8 cellular contexts compared by ENCODE assay signal in genomic region chr12:65168606-65169310, GRCh38.
DNase-seq lines count a peak whose midpoint lies in the region; ATAC-seq and TF ChIP-seq lines count a peak whose summit lies in the region.

No MANE protein-coding gene starts in this region.

- CTCF ChIA-PET in activated naive CD4-positive, alpha-beta T cell treated with anti-CD3 and anti-CD28 coated beads, Interleukin-2, amount 10 ng/mL, durations not matched to agents 7 days and 5 days (lab: Charles Lee), result interaction anchor here (0.6 to 2.2 kb wide), 8 partner anchors 10 to 610 kb away, joined by 3 to 6 read pairs (median 4); no protein-coding TSS in a partner anchor

- peaks cover 28% of the 10 kb centered on the region for H3K36me3 Mint-ChIP-seq in activated naive CD4-positive, alpha-beta T cell treated with anti-CD3 and anti-CD28 coated beads, Interleukin-2, amount 10 ng/mL, durations not matched to agents 7 days and 5 days
- H3K36me3 Mint-ChIP-seq in effector memory CD8-positive, alpha-beta T cell (ENCODE audit: insufficient read depth), result peaks cover 23% of the 10 kb centered on the region

- H3K9me3 Mint-ChIP-seq in activated naive CD4-positive, alpha-beta T cell treated with anti-CD3 and anti-CD28 coated beads, Interleukin-2, amount 10 ng/mL, durations not matched to agents 7 days and 5 days, result no peaks in the 10 kb centered on the region
- no peaks in the 10 kb centered on the region for H3K9me3 Mint-ChIP-seq in effector memory CD8-positive, alpha-beta T cell

- H3K27me3 Mint-ChIP-seq in activated naive CD4-positive, alpha-beta T cell treated with anti-CD3 and anti-CD28 coated beads, Interleukin-2, amount 10 ng/mL, durations not matched to agents 7 days and 5 days, result peaks cover 3% of the 10 kb centered on the region
- peaks cover 0 to 8% of the 10 kb centered on the region in 2 donors for H3K27me3 Mint-ChIP-seq in effector memory CD8-positive, alpha-beta T cell

- no peaks in the 10 kb centered on the region for H3K27me3 ChIP-seq in NT2/D1 (ENCODE audit: insufficient read depth, insufficient read length)
- no peaks in the 10 kb centered on the region for H3K27me3 ChIP-seq in neutrophil

- H3K4me1 Mint-ChIP-seq in activated naive CD4-positive, alpha-beta T cell treated with anti-CD3 and anti-CD28 coated beads, Interleukin-2, amount 10 ng/mL, durations not matched to agents 7 days and 5 days, result peaks cover 36% of the 10 kb centered on the region
- H3K4me1 Mint-ChIP-seq in effector memory CD8-positive, alpha-beta T cell (ENCODE audit: low read depth in 2 of 2), result peaks cover 25 to 27% of the 10 kb centered on the region in 2 donors

- H3K9me3 ChIP-seq in NT2/D1 (ENCODE audit: insufficient read depth, low read length) (no peaks in the 10 kb centered on the region), neutrophil (no peaks in the 10 kb centered on the region)

- H3K4me3 ChIP-seq in NT2/D1 (ENCODE audit: insufficient read length, low read depth) (peak overlapping the region; percentile 94), neutrophil (ENCODE audit: low read depth in 1 of 2, low read length in 1 of 2) (peak overlapping the region; percentile 81 to 86)

- DNase-seq in activated naive CD4-positive, alpha-beta T cell treated with anti-CD3 and anti-CD28 coated beads, Interleukin-2, amount 10 ng/mL, durations not matched to agents 7 days and 5 days, result no peak
- DNase-seq in activated naive CD4-positive, alpha-beta T cell treated with Interleukin-2 at 50 U/mL for 16 hours, result no peak
- DNase-seq in NT2/D1 (ENCODE audit: low read depth, low spot score) (no peak), NCI-H345 (lab: John Stamatoyannopoulos, UW) (no peak), COLO829 (ENCODE audit: low spot score) (no peak), head of caudate nucleus (no peak)
- DNase-seq in effector memory CD8-positive, alpha-beta T cell, result no peak

- no peaks in the 10 kb centered on the region for H3K4me1 ChIP-seq in NT2/D1 (ENCODE audit: insufficient read depth, insufficient read length)
- peaks cover 34 to 43% of the 10 kb centered on the region in 2 experiments for H3K4me1 ChIP-seq in neutrophil (ENCODE audit: control insufficient read depth in 1 of 2, insufficient read depth in 1 of 2, low read depth in 1 of 2, low read length in 1 of 2)

- peak overlapping the region; percentile 99 for H3K27ac Mint-ChIP-seq in activated naive CD4-positive, alpha-beta T cell treated with anti-CD3 and anti-CD28 coated beads, Interleukin-2, amount 10 ng/mL, durations not matched to agents 7 days and 5 days
- peak overlapping the region; percentile 99 for H3K27ac Mint-ChIP-seq in effector memory CD8-positive, alpha-beta T cell

- TF ChIP-seq CTCF in neutrophil (IDR thresholded peaks at IDR 0.05), result no peak

- intact Hi-C loops in head of caudate nucleus (cut with DNase I), result no loop called here

- H3K9ac ChIP-seq in NT2/D1 (ENCODE audit: insufficient read length, low read depth), result peak overlapping the region; percentile 98

- H3K36me3 ChIP-seq in NT2/D1 (ENCODE audit: insufficient read depth, insufficient read length, low read length) (peaks cover 24% of the 10 kb centered on the region), neutrophil (no peaks in the 10 kb centered on the region)

- peak; percentile 3 for ATAC-seq in effector memory CD8-positive, alpha-beta T cell (replicated peaks)

- peak overlapping the region; percentile 88 for H3K4me3 Mint-ChIP-seq in activated naive CD4-positive, alpha-beta T cell treated with anti-CD3 and anti-CD28 coated beads, Interleukin-2, amount 10 ng/mL, durations not matched to agents 7 days and 5 days
- peak overlapping the region; percentile 92 to 93 for H3K4me3 Mint-ChIP-seq in effector memory CD8-positive, alpha-beta T cell

- peak overlapping the region; percentile 94 for H3K27ac ChIP-seq in neutrophil
